Comparison of ENCODE assay signal across 3 cellular contexts in genomic region chr5:61229416-61229815, GRCh38.
TF ChIP-seq lines count a peak whose summit lies in the region.

No MANE protein-coding gene starts in this region.

TF ChIP-seq in HCT116, 20 proteins besides CTCF, POLR2A, EP300 and RAD21:
- TF ChIP-seq EGR1 (IDR thresholded peaks at IDR 0.05; ENCODE audit: low read depth) (no peak), SRF (IDR thresholded peaks at IDR 0.05; ENCODE audit: low read depth) (no peak), FOSL1 (IDR thresholded peaks at IDR 0.05; ENCODE audit: low read depth) (no peak), ELF1 (IDR thresholded peaks at IDR 0.05; ENCODE audit: borderline replicate concordance, low read depth) (no peak), MAX (IDR thresholded peaks at IDR 0.05) (no peak), EZH2 (IDR thresholded peaks at IDR 0.05) (no peak), POLR2AphosphoS5 (IDR thresholded peaks at IDR 0.05; ENCODE audit: low read depth, low read length) (no peak), EZH2phosphoT487 (IDR thresholded peaks at IDR 0.05; ENCODE audit: borderline replicate concordance) (no peak), SP1 (IDR thresholded peaks at IDR 0.05; ENCODE audit: low read depth) (no peak), CBX3 (IDR thresholded peaks at IDR 0.05; ENCODE audit: low read depth) (no peak), REST (IDR thresholded peaks at IDR 0.05; ENCODE audit: low read depth) (no peak), ZFX (IDR thresholded peaks at IDR 0.05) (no peak), ZNF274 (IDR thresholded peaks at IDR 0.05; ENCODE audit: low read depth, low read length) (no peak), TCF7L2 (IDR thresholded peaks at IDR 0.05; ENCODE audit: borderline replicate concordance, extremely low read depth, insufficient read depth, insufficient read length) (no peak), SIN3A (IDR thresholded peaks at IDR 0.05; ENCODE audit: low read depth) (no peak), CEBPB (IDR thresholded peaks at IDR 0.05; ENCODE audit: low read depth) (no peak)
- TF ChIP-seq, protein P1, sequence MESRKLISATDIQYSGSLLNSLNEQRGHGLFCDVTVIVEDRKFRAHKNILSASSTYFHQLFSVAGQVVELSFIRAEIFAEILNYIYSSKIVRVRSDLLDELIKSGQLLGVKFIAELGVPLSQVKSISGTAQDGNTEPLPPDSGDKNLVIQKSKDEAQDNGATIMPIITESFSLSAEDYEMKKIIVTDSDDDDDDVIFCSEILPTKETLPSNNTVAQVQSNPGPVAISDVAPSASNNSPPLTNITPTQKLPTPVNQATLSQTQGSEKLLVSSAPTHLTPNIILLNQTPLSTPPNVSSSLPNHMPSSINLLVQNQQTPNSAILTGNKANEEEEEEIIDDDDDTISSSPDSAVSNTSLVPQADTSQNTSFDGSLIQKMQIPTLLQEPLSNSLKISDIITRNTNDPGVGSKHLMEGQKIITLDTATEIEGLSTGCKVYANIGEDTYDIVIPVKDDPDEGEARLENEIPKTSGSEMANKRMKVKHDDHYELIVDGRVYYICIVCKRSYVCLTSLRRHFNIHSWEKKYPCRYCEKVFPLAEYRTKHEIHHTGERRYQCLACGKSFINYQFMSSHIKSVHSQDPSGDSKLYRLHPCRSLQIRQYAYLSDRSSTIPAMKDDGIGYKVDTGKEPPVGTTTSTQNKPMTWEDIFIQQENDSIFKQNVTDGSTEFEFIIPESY (IDR thresholded peaks at IDR 0.05; ENCODE audit: extremely low read depth, insufficient replicate concordance, low read length): no peak
TF ChIP-seq in HCT116: peak in this region for 0.

TF ChIP-seq in GM12878, 131 proteins besides CTCF, POLR2A, EP300 and RAD21:
- TF ChIP-seq USF2 (IDR thresholded peaks at IDR 0.05; ENCODE audit: borderline replicate concordance, low read depth, low read length) (no peak), SMAD1 (IDR thresholded peaks at IDR 0.05; ENCODE audit: low read depth, partially characterized antibody) (no peak)

TF ChIP-seq in HepG2, 621 proteins besides CTCF, POLR2A, EP300 and RAD21:
- TF ChIP-seq SP2 (CRISPR knock-in tag; IDR thresholded peaks at IDR 0.05) (no peak), CEBPB (IDR thresholded peaks at IDR 0.05; ENCODE audit: borderline replicate concordance, low read depth, low read length) (no peak), ZNF224 (CRISPR knock-in tag; IDR thresholded peaks at IDR 0.05) (no peak), KLF13 (CRISPR knock-in tag; IDR thresholded peaks at IDR 0.05) (no peak), MEF2D (CRISPR knock-in tag; IDR thresholded peaks at IDR 0.05) (no peak), ATRX (CRISPR knock-in tag; IDR thresholded peaks at IDR 0.05; ENCODE audit: borderline replicate concordance) (no peak), CCAR2 (optimal IDR thresholded peaks at IDR 0.05; ENCODE audit: low read depth, low read length) (no peak), SALL2 (CRISPR knock-in tag; IDR thresholded peaks at IDR 0.05) (no peak), AFF4 (CRISPR knock-in tag; IDR thresholded peaks at IDR 0.05) (no peak), ARID3A (IDR thresholded peaks at IDR 0.05; ENCODE audit: low read depth, low read length) (no peak), REL (CRISPR knock-in tag; conservative IDR thresholded peaks at IDR 0.05) (no peak), USF2 (IDR thresholded peaks at IDR 0.05; ENCODE audit: low read depth, low read length) (no peak), USF2 (CRISPR knock-in tag; IDR thresholded peaks at IDR 0.05; ENCODE audit: borderline replicate concordance) (no peak), ATF4 (CRISPR knock-in tag; IDR thresholded peaks at IDR 0.05) (no peak)
